ENCODE assay signal across 8 cellular contexts in the genomic region with DNA sequence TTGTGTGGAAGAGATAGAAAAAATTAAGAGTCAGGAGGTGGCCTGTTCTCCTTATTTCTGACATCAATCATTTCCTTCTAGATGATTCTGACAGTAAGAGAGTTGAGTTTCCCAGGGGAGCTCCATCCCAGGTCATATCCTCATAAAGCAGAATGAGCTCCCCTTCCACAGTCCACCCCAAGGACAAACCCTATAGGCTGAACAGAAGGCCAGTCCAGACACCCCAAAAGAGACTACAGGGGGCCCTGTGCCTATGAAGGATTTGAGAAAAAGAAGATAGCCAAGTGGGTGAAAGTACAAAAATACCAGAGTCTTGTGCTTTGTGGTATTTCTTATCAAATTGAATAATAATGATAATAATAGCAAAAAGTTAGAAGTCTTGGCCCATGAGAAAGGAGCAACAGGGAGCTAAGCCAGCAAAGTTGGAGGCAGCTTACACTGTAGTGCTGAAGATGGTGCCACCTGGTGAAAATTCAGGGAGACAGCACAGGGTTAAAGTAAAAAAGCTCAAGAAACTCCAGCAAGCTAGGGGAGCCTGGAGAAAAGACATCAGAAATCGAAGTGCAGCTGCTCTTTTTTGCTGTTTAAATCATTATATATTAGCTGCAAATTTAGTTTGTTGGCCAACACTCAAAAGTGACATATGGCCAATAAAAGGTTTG. TPM values are rescaled to one million over a fixed set of nuclear protein-coding genes. Genes with fewer than 3 reads are reported as not detected.
A peak's percentile ranks its signal among the peaks of the same experiment; 100 is the strongest.
DNase-seq lines count a peak whose midpoint lies in the region; ATAC-seq, FAIRE-seq and TF ChIP-seq lines count a peak whose summit lies in the region.

No MANE protein-coding gene starts in this region.

- no peak for TF ChIP-seq POLR2A in H54 (IDR thresholded peaks at IDR 0.05; ENCODE audit: low read depth, low read length)

- peak; percentile 28 for DNase-seq in COLO829 (ENCODE audit: low spot score)
- peak; percentile 47 for DNase-seq in NCI-H748 (lab: John Stamatoyannopoulos, UW; ENCODE audit: unreplicated experiment)
- DNase-seq in fibroblast of the aortic adventitia (ENCODE audit: low read depth): peak; percentile 40
- no peak for DNase-seq in activated effector memory CD4-positive, alpha-beta T cell treated with anti-CD3 and anti-CD28 coated beads, Interleukin-2, amount 50 U/mL, for 16 hours
- DNase-seq in H54 (ENCODE audit: insufficient read length, low spot score): no peak
- DNase-seq in activated T-cell treated with anti-CD3 and anti-CD28 coated beads, Interleukin-2, amount 50 U/mL, for 1 hour: no peak

- peak; percentile 41 for ATAC-seq in HG02678 (IDR thresholded peaks at IDR 0.05; ENCODE audit: unreplicated experiment)
- ATAC-seq in GM18517 (IDR thresholded peaks at IDR 0.05; ENCODE audit: unreplicated experiment): no peak

- peak; percentile 38 for TF ChIP-seq CTCF in fibroblast of the aortic adventitia (IDR thresholded peaks at IDR 0.05; ENCODE audit: insufficient read depth, low read length)

- H3K4me3 ChIP-seq in fibroblast of the aortic adventitia (ENCODE audit: low read depth, low read length): no peak overlapping the region

- FAIRE-seq in H54 (lab: Jason Lieb, UNC): no peak

RNA-seq across cellular contexts. Expression of gene SLC24A5, which starts 35.9 kb away (rescaled TPM):
- not detected in 2 replicates for total RNA-seq in fibroblast of the aortic adventitia (ENCODE audit: low replicate concordance)

Comparison
In these comparisons a context has a peak if more than half of its experiments do, and no peak if none do; other contexts are left out.
1. DNase-seq: peak in COLO829 (single experiment), NCI-H748 (single experiment) and fibroblast of the aortic adventitia (single experiment); none in activated effector memory CD4-positive, alpha-beta T cell treated with anti-CD3 and anti-CD28 coated beads, Interleukin-2, amount 50 U/mL, for 16 hours (single experiment), H54 (single experiment) and activated T-cell treated with anti-CD3 and anti-CD28 coated beads, Interleukin-2, amount 50 U/mL, for 1 hour (single experiment).